16 cellular contexts compared by ENCODE assay signal in the genomic region with DNA sequence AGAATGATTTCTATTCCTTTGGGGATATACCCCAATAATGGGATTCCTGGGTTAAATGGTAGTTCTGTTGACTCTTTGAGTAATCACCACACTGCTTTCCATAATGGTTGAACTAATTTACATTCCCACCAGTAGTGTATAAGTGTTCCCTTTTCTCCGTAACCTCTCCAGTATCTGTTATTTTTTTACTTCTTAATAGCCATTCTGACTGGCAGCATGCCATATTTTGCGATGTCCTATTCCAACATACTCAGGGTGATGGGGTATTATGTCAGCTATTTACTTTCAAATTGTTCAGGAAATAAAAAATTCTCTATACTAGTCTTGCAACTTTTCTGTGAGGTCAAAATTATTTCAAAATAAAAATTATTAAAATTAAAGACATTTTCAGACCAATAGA. TPM values are rescaled to one million over a fixed set of nuclear protein-coding genes. Genes with fewer than 3 reads are reported as not detected.
DNase-seq lines count a peak whose midpoint lies in the region; ATAC-seq and TF ChIP-seq lines count a peak whose summit lies in the region.
"Had no signal": no experiment of that assay in that cellular context is flagged by ENCODE, and none has a peak within 500 bp of the region (broad histone marks: within the 10 kb centered on the region; RNA-seq: fewer than 3 reads in every experiment).

No MANE protein-coding gene starts in this region.

- H3K36me3 Mint-ChIP-seq in CD4-positive, alpha-beta T cell (ENCODE audit: low read depth) = no peaks in the 10 kb centered on the region
- H3K36me3 Mint-ChIP-seq: CD14-positive monocyte had no signal

- no peaks in the 10 kb centered on the region for H3K9me3 Mint-ChIP-seq in CD4-positive, alpha-beta T cell

- no peak overlapping the region for H3K27ac ChIP-seq in CD4-positive, alpha-beta T cell (ENCODE audit: low read depth, low read length)
- no peak overlapping the region for H3K27ac ChIP-seq in SJCRH30
- H3K27ac ChIP-seq: 22Rv1 had no signal

- intact Hi-C loops in CD4-positive, alpha-beta T cell (cut with DNase I, micrococcal nuclease) = loop anchor here in 1 of 2 experiments (10.0 kb wide), 1 partner anchor 567 kb away; no protein-coding TSS in a partner anchor

- H3K27ac Mint-ChIP-seq in CD4-positive, alpha-beta T cell = no peak overlapping the region
- H3K27ac Mint-ChIP-seq: CD14-positive monocyte; CD8-positive, alpha-beta memory T cell; GM23338; H9 had no signal

- ATAC-seq in CD4-positive, alpha-beta T cell (ENCODE audit: poor library complexity) = no peak
- ATAC-seq: GM12878, GM23338 had no signal

- H3K36me3 ChIP-seq in SJCRH30 = no peaks in the 10 kb centered on the region

- no peaks in the 10 kb centered on the region for H3K27me3 ChIP-seq in CD4-positive, alpha-beta T cell (ENCODE audit: control insufficient read depth, insufficient read depth, low read length)
- no peaks in the 10 kb centered on the region for H3K27me3 ChIP-seq in SJCRH30

- no peaks in the 10 kb centered on the region for H3K27me3 Mint-ChIP-seq in CD4-positive, alpha-beta T cell

- DNase-seq in DMS53 (lab: John Stamatoyannopoulos, UW) = peak; percentile 5
- no peak for DNase-seq in DMS53 treated with DMSO at 0.1 percent for 48 hours (lab: John Stamatoyannopoulos, UW; ENCODE audit: unreplicated experiment)
- peak; percentile 31 for DNase-seq in NCI-H1105 (lab: John Stamatoyannopoulos, UW)
- peak; percentile 44 for DNase-seq in NCI-H748 (lab: John Stamatoyannopoulos, UW; ENCODE audit: unreplicated experiment)
- peak; percentile 57 for DNase-seq in renal cortical epithelial cell (ENCODE audit: low read depth)
- no peak for DNase-seq in CD4-positive, alpha-beta T cell
- DNase-seq in GOT3 (lab: John Stamatoyannopoulos, UW) = no peak
- no peak for DNase-seq in SJCRH30
- DNase-seq: CD8-positive, alpha-beta memory T cell; DMS79; H9; IMR-90 had no signal

- no peak for TF ChIP-seq CTCF in CD4-positive, alpha-beta T cell (IDR thresholded peaks at IDR 0.05)

- no peaks in the 10 kb centered on the region for H3K9me3 ChIP-seq in CD4-positive, alpha-beta T cell (ENCODE audit: control insufficient read depth, low read length)
- H3K9me3 ChIP-seq in SJCRH30 (replicated peaks) = no peaks in the 10 kb centered on the region

- no peaks in the 10 kb centered on the region for H3K4me1 Mint-ChIP-seq in CD4-positive, alpha-beta T cell (ENCODE audit: low read depth)
- H3K4me1 Mint-ChIP-seq: CD14-positive monocyte; CD8-positive, alpha-beta memory T cell; GM23338; H9 had no signal

- no peak overlapping the region for H3K4me3 Mint-ChIP-seq in CD4-positive, alpha-beta T cell
- H3K4me3 Mint-ChIP-seq: CD14-positive monocyte; CD8-positive, alpha-beta memory T cell; GM23338; H9 had no signal

- H3K4me3 ChIP-seq in SJCRH30 = no peak overlapping the region
- H3K4me3 ChIP-seq: GM12878, GM23338 had no signal

- no peaks in the 10 kb centered on the region for H3K4me1 ChIP-seq in SJCRH30

- POLR2A ChIA-PET in CD4-positive, alpha-beta T cell (lab: Charles Lee) = no interaction called here

- CTCF ChIA-PET in CD4-positive, alpha-beta T cell (lab: Charles Lee) = no interaction called here

RNA-seq across cellular contexts. Expression of gene PARP14, which starts 9.1 kb away (rescaled TPM):
- 110 and 123 TPM in 2 replicates for total RNA-seq in renal cortical epithelial cell
- total RNA-seq in CD4-positive, alpha-beta T cell = 10 to 100 TPM; 29.0 to 31.6 TPM
- total RNA-seq in SJCRH30 (2014; rRNA removed; shearing (Covaris generic)) = 0.61 and 0.81 TPM in 2 replicates

Comparison
In these comparisons a context has a peak if more than half of its experiments do, and no peak if none do; other contexts are left out.
1. DNase-seq: peak in DMS53 (single experiment), NCI-H1105 (single experiment), NCI-H748 (single experiment) and renal cortical epithelial cell (single experiment); none in DMS53 treated with DMSO at 0.1 percent for 48 hours (single experiment), CD4-positive, alpha-beta T cell (0 of 10), GOT3 (single experiment) and SJCRH30 (0 of 2).
2. RNA of gene PARP14, which starts 9.1 kb away (total RNA-seq): 110 to 123 TPM in renal cortical epithelial cell and 29.0 to 31.6 TPM in CD4-positive, alpha-beta T cell; 0.61 to 0.81 TPM in SJCRH30; every median in the first group is over 10 times any median in the second.